Comparison of ENCODE assay signal across 29 cellular contexts in the genomic region with DNA sequence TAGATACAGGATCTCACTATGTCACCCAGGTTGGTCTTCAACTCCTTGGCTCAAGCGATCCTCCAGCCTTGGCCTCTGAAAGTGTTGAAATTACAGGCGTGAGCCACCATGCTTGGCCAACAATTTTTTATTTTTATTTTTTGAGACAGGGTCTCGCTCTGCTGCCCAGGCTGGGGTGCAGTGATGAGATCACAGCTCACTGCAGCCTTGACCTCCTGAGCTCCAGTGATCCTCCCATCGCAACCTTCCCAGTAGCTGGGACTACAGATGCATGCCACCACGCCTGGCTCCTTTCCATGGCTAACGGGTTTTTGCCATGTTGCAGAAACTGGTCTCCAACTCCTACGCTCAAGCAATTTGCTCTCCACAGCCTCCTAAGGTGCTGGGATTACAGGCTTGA.
"Had no signal": no experiment of that assay in that cellular context is flagged by ENCODE, and none has a peak within 500 bp of the region (broad histone marks: within the 10 kb centered on the region; RNA-seq: fewer than 3 reads in every experiment).

No MANE protein-coding gene starts in this region.

- H3K4me3 ChIP-seq: ovary, psoas muscle, skin epidermis, smooth muscle cell, stomach, thoracic aorta, thyroid gland, tibial nerve, upper lobe of left lung, vagina had no signal

- FAIRE-seq: urothelium cell line had no signal

- H3K4me3 Mint-ChIP-seq: naive thymus-derived CD8-positive, alpha-beta T cell; natural killer cell treated with Interleukin-12 subunit alpha and Interleukin-12 subunit beta and Interleukin-15 and Interleukin-18, amount 100 ng/mL, for 72 hours; nephron progenitor cell; neural crest cell; stimulated activated effector memory CD8-positive, alpha-beta T cell treated with anti-CD3 and anti-CD28 coated beads, Interleukin-12 subunit alpha, Interleukin-12 subunit beta, amount 100 ng/mL, for 72 hours; stimulated activated naive B cell treated with anti-CD40 and anti-IgM and Interleukin-4, amounts not matched to agents 10 μg/mL and 1 μg/mL and 100 μg/mL, for 72 hours; stimulated activated naive CD8-positive, alpha-beta T cell treated with anti-CD3 and anti-CD28 coated beads, Interleukin-15, Interleukin-2, amounts not matched to agents 100 ng/mL and 50 ng/mL, for 24 hours had no signal

- H3K27me3 Mint-ChIP-seq: progenitor cell of endocrine pancreas; stimulated activated naive CD8-positive, alpha-beta T cell treated with anti-CD3 and anti-CD28 coated beads, Interleukin-15, Interleukin-2, amounts not matched to agents 100 ng/mL and 50 ng/mL, for 24 hours had no signal

- H3K9ac ChIP-seq: parathyroid adenoma had no signal

- H3K9me3 ChIP-seq: neutrophil, ovary, psoas muscle, stomach, thoracic aorta, thyroid gland, tibial nerve, upper lobe of left lung, vagina had no signal

- ATAC-seq: naive thymus-derived CD8-positive, alpha-beta T cell; natural killer cell treated with Interleukin-12 subunit alpha and Interleukin-12 subunit beta and Interleukin-15 and Interleukin-18, amount 100 ng/mL, for 72 hours; right cardiac atrium; sciatic nerve; stimulated activated effector memory CD8-positive, alpha-beta T cell treated with anti-CD3 and anti-CD28 coated beads, Interleukin-12 subunit alpha, Interleukin-12 subunit beta, amount 100 ng/mL, for 72 hours; stimulated activated naive B cell treated with anti-CD40 and anti-IgM and Interleukin-4, amounts not matched to agents 10 μg/mL and 1 μg/mL and 100 μg/mL, for 72 hours had no signal

- H3K36me3 Mint-ChIP-seq: naive thymus-derived CD8-positive, alpha-beta T cell; natural killer cell treated with Interleukin-12 subunit alpha and Interleukin-12 subunit beta and Interleukin-15 and Interleukin-18, amount 100 ng/mL, for 72 hours; stimulated activated effector memory CD8-positive, alpha-beta T cell treated with anti-CD3 and anti-CD28 coated beads, Interleukin-12 subunit alpha, Interleukin-12 subunit beta, amount 100 ng/mL, for 72 hours; stimulated activated naive B cell treated with anti-CD40 and anti-IgM and Interleukin-4, amounts not matched to agents 10 μg/mL and 1 μg/mL and 100 μg/mL, for 72 hours had no signal

- H3K4me1 ChIP-seq: parathyroid adenoma, psoas muscle, stomach, tibial nerve, upper lobe of left lung, vagina had no signal

- H3K4me1 Mint-ChIP-seq: nephron progenitor cell; neural crest cell; stimulated activated effector memory CD8-positive, alpha-beta T cell treated with anti-CD3 and anti-CD28 coated beads, Interleukin-12 subunit alpha, Interleukin-12 subunit beta, amount 100 ng/mL, for 72 hours; stimulated activated naive B cell treated with anti-CD40 and anti-IgM and Interleukin-4, amounts not matched to agents 10 μg/mL and 1 μg/mL and 100 μg/mL, for 72 hours had no signal

- H3K4me2 ChIP-seq: smooth muscle cell had no signal

- H3K9me3 Mint-ChIP-seq: naive thymus-derived CD8-positive, alpha-beta T cell; natural killer cell treated with Interleukin-12 subunit alpha and Interleukin-12 subunit beta and Interleukin-15 and Interleukin-18, amount 100 ng/mL, for 72 hours; nephron progenitor cell; neural crest cell; stimulated activated effector memory CD8-positive, alpha-beta T cell treated with anti-CD3 and anti-CD28 coated beads, Interleukin-12 subunit alpha, Interleukin-12 subunit beta, amount 100 ng/mL, for 72 hours; stimulated activated naive B cell treated with anti-CD40 and anti-IgM and Interleukin-4, amounts not matched to agents 10 μg/mL and 1 μg/mL and 100 μg/mL, for 72 hours; stimulated activated naive CD8-positive, alpha-beta T cell treated with anti-CD3 and anti-CD28 coated beads, Interleukin-15, Interleukin-2, amounts not matched to agents 100 ng/mL and 50 ng/mL, for 24 hours had no signal

- H3K36me3 ChIP-seq: neutrophil, ovary, stomach, thoracic aorta, thyroid gland, tibial nerve, upper lobe of left lung, vagina had no signal

- H2AFZ ChIP-seq: parathyroid adenoma had no signal

- H3K79me2 ChIP-seq: parathyroid adenoma had no signal

- H3K27ac Mint-ChIP-seq: natural killer cell treated with Interleukin-12 subunit alpha and Interleukin-12 subunit beta and Interleukin-15 and Interleukin-18, amount 100 ng/mL, for 72 hours; nephron progenitor cell; progenitor cell of endocrine pancreas; stimulated activated effector memory CD8-positive, alpha-beta T cell treated with anti-CD3 and anti-CD28 coated beads, Interleukin-12 subunit alpha, Interleukin-12 subunit beta, amount 100 ng/mL, for 72 hours; stimulated activated naive B cell treated with anti-CD40 and anti-IgM and Interleukin-4, amounts not matched to agents 10 μg/mL and 1 μg/mL and 100 μg/mL, for 72 hours; stimulated activated naive CD8-positive, alpha-beta T cell treated with anti-CD3 and anti-CD28 coated beads, Interleukin-15, Interleukin-2, amounts not matched to agents 100 ng/mL and 50 ng/mL, for 24 hours had no signal

- H3K27me3 ChIP-seq: neutrophil, ovary, stomach, thyroid gland, tibial nerve, upper lobe of left lung, vagina had no signal

- DNase-seq: naive thymus-derived CD8-positive, alpha-beta T cell; nephron progenitor cell; occipital lobe; ovary; psoas muscle; right cardiac atrium; stimulated activated CD4-positive, alpha-beta T cell treated with anti-CD3 and anti-CD28 coated beads, Interleukin-15, amount 100 ng/mL, for 24 hours; stimulated activated CD4-positive, alpha-beta T cell treated with anti-CD3 and anti-CD28 coated beads, Interleukin-2, amount 100 ng/mL, for 24 hours; stimulated activated CD4-positive, alpha-beta T cell treated with anti-CD3 and anti-CD28 coated beads, Interleukin-2, amount 100 ng/mL, for 48 hours; stimulated activated CD4-positive, alpha-beta T cell treated with anti-CD3 and anti-CD28 coated beads, Interleukin-4, amount 100 ng/mL, for 24 hours; stimulated activated naive B cell treated with anti-CD40 and anti-IgM and Interleukin-4, amounts not matched to agents 10 μg/mL and 1 μg/mL and 100 μg/mL, for 72 hours; stimulated activated naive CD4-positive, alpha-beta T cell treated with Interleukin-2 at 50 U/mL for 16 hours; stomach; thyroid gland; upper lobe of left lung had no signal

- H3K27ac ChIP-seq: neutrophil, ovary, parathyroid adenoma, psoas muscle, skin epidermis, stomach, thoracic aorta, thyroid gland, tibial nerve, upper lobe of left lung, vagina had no signal
